Comparison of ENCODE assay signal across 8 cellular contexts in genomic region chr2:49616800-49617199, GRCh38.
DNase-seq lines count a peak whose midpoint lies in the region; ATAC-seq and TF ChIP-seq lines count a peak whose summit lies in the region.

No MANE protein-coding gene starts in this region.

- intact Hi-C loops in lower lobe of right lung (cut with DNase I): no loop called here

- H3K9me3 ChIP-seq in WERI-Rb-1 (ENCODE audit: severe bottlenecking) (no peaks in the 10 kb centered on the region), lower lobe of right lung (no peaks in the 10 kb centered on the region)

- no peaks in the 10 kb centered on the region for H3K4me1 ChIP-seq in lower lobe of right lung

- no peak overlapping the region for H3K4me3 ChIP-seq in WERI-Rb-1 (ENCODE audit: low read depth, low read length)
- H3K4me3 ChIP-seq in lower lobe of right lung: no peak overlapping the region

- ATAC-seq in lower lobe of right lung: peak in 1 of 2 donors; percentile 27

- H3K27me3 ChIP-seq in WERI-Rb-1 (ENCODE audit: insufficient read depth, low read depth, severe bottlenecking) (no peaks in the 10 kb centered on the region), lower lobe of right lung (ENCODE audit: low read depth) (no peaks in the 10 kb centered on the region)

- no peak overlapping the region for H3K27ac ChIP-seq in WERI-Rb-1
- no peak overlapping the region for H3K27ac ChIP-seq in lower lobe of right lung

- DNase-seq in DMS79 treated with DMSO at 0.1 percent for 48 hours (lab: John Stamatoyannopoulos, UW): peak; percentile 32
- no peak for DNase-seq in DMS79 (lab: John Stamatoyannopoulos, UW)
- peak; percentile 55 for DNase-seq in NAMALWA (ENCODE audit: low spot score)
- DNase-seq in WERI-Rb-1: peak; percentile 19
- no peak for DNase-seq in lower lobe of right lung
- DNase-seq in AG08396 (ENCODE audit: low spot score): no peak
- DNase-seq in nucleus accumbens (lab: John Stamatoyannopoulos, UW): no peak
- no peak for DNase-seq in AG20443 (ENCODE audit: low spot score)

- no peaks in the 10 kb centered on the region for H3K36me3 ChIP-seq in WERI-Rb-1
- no peaks in the 10 kb centered on the region for H3K36me3 ChIP-seq in lower lobe of right lung

- peak; percentile 75 for TF ChIP-seq CTCF in WERI-Rb-1 (IDR thresholded peaks at IDR 0.05; ENCODE audit: low read depth, low read length)
- peak; percentile 38 for TF ChIP-seq CTCF in lower lobe of right lung (IDR thresholded peaks at IDR 0.05)

Comparison
In these comparisons a context has a peak if more than half of its experiments do, and no peak if none do; other contexts are left out.
1. DNase-seq: peak in DMS79 treated with DMSO at 0.1 percent for 48 hours (single experiment), NAMALWA (single experiment) and WERI-Rb-1 (single experiment); none in DMS79 (single experiment), lower lobe of right lung (single experiment), AG08396 (single experiment), nucleus accumbens (0 of 56) and AG20443 (single experiment).